8 cellular contexts compared by ENCODE assay signal in the genomic region with DNA sequence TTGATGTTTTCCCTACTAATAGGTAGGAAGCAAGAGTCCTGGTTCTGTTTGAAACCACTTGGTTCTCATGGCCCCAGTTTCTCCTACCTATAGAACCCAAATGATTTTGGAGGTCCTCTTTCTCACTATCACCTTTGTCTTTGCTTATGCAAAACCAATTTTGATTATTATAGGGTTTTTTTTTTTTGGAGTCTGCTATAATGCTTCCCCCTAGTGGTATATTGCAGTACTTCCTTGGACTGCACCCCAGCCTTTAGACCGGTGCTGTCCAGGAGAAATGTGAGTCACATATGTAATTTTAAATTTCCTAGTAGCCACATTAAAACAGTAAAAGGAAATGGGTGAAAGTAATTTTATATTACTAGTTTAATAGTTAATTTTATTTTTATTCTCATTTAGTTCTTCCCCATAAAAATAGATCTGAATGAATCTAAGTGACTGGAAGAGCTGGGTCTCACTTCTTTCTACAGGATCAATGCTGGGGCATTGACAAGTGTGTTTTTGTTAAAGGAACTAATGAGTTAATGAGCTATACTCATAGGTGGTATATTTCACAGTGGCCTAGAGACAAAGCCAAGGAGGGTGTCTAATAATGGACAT. TPM values are rescaled to one million over a fixed set of nuclear protein-coding genes. Genes with fewer than 3 reads are reported as not detected.
A peak's percentile ranks its signal among the peaks of the same experiment; 100 is the strongest.
DNase-seq lines count a peak whose midpoint lies in the region; ATAC-seq and TF ChIP-seq lines count a peak whose summit lies in the region.

No MANE protein-coding gene starts in this region.

- no peak overlapping the region for H3K4me3 Mint-ChIP-seq in chondrocyte (ENCODE audit: unreplicated experiment)

- no peak for ATAC-seq in GM21576 (IDR thresholded peaks at IDR 0.05; ENCODE audit: unreplicated experiment)

- no peaks in the 10 kb centered on the region for H3K9me3 Mint-ChIP-seq in chondrocyte (ENCODE audit: low read depth)

- no peaks in the 10 kb centered on the region for H3K36me3 Mint-ChIP-seq in chondrocyte (ENCODE audit: low read depth)

- peaks cover 33% of the 10 kb centered on the region for H3K27me3 Mint-ChIP-seq in chondrocyte (ENCODE audit: low read depth)

- peak; percentile 93 for TF ChIP-seq CTCF in chondrocyte (IDR thresholded peaks at IDR 0.05)

- H3K4me1 Mint-ChIP-seq in chondrocyte (ENCODE audit: low read depth) = peaks cover 8% of the 10 kb centered on the region

- DNase-seq in DMS 273 (lab: John Stamatoyannopoulos, UW; ENCODE audit: unreplicated experiment) (peak; percentile 73), DMS 273 treated with DMSO at 0.1 percent for 48 hours (lab: John Stamatoyannopoulos, UW) (no peak), HPDE6-E6E7 (ENCODE audit: extremely low spot score) (peak; percentile 69), OCI-M1 (lab: John Stamatoyannopoulos, UW) (peak; percentile 78), chondrocyte (ENCODE audit: low spot score) (no peak), medulla oblongata (ENCODE audit: extremely low spot score) (peak; percentile 55), foreskin melanocyte (no peak)

- no peak overlapping the region for H3K27ac Mint-ChIP-seq in chondrocyte (ENCODE audit: unreplicated experiment)

RNA-seq across cellular contexts. Expression of a gene that starts 10.6 kb away (rescaled TPM):
- total RNA-seq in chondrocyte = not detected in 3 replicates

RNA-seq across cellular contexts. Expression of a gene that starts 13.9 kb away (rescaled TPM):
- not detected in 3 replicates for total RNA-seq in chondrocyte

RNA-seq across cellular contexts. Expression of a gene that starts 35.1 kb away (rescaled TPM):
- total RNA-seq in chondrocyte = not detected in 3 replicates

RNA-seq across cellular contexts. Expression of a gene that starts 45.7 kb away (rescaled TPM):
- total RNA-seq in chondrocyte = not detected in 3 replicates

RNA-seq across cellular contexts. Expression of a gene that starts 59.1 kb away (rescaled TPM):
- total RNA-seq in chondrocyte = not detected in 3 replicates

Comparison
In these comparisons a context has a peak if more than half of its experiments do, and no peak if none do; other contexts are left out.
1. DNase-seq: peak in DMS 273 (single experiment), HPDE6-E6E7 (single experiment), OCI-M1 (single experiment) and medulla oblongata (single experiment); none in DMS 273 treated with DMSO at 0.1 percent for 48 hours (single experiment), chondrocyte (single experiment) and foreskin melanocyte (single experiment).